In genomic region chr11:88338223-88338661, GRCh38 we compare ENCODE assay signal across 1 cellular context.
TF ChIP-seq lines count a peak whose summit lies in the region.

No MANE protein-coding gene starts in this region.

TF ChIP-seq in HEK293, 187 proteins besides CTCF, POLR2A, EP300 and RAD21 (continued from another document):
- TF ChIP-seq OSR2 (tag by site-specific recombination; IDR thresholded peaks at IDR 0.05), result no peak
- no peak for TF ChIP-seq ZNF580 (tag by site-specific recombination; IDR thresholded peaks at IDR 0.05)
- no peak for TF ChIP-seq PRDM1 (tag by site-specific recombination; IDR thresholded peaks at IDR 0.05)
- no peak for TF ChIP-seq ZNF112 (tag by site-specific recombination; IDR thresholded peaks at IDR 0.05)
- TF ChIP-seq ZNF518A (tag by site-specific recombination; conservative IDR thresholded peaks at IDR 0.05; ENCODE audit: low read depth), result no peak
- no peak for TF ChIP-seq ZNF214 (tag by site-specific recombination; IDR thresholded peaks at IDR 0.05; ENCODE audit: borderline replicate concordance)
- TF ChIP-seq, protein P1, sequence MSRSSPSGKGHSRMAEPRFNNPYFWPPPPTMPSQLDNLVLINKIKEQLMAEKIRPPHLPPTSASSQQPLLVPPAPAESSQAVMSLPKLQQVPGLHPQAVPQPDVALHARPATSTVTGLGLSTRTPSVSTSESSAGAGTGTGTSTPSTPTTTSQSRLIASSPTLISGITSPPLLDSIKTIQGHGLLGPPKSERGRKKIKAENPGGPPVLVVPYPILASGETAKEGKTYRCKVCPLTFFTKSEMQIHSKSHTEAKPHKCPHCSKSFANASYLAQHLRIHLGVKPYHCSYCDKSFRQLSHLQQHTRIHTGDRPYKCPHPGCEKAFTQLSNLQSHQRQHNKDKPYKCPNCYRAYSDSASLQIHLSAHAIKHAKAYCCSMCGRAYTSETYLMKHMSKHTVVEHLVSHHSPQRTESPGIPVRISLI (tag by site-specific recombination; IDR thresholded peaks at IDR 0.05), result 0 out of 2 replicates have a peak, but pooled peaks have one; percentile 1
- TF ChIP-seq YY1 (tag by site-specific recombination; IDR thresholded peaks at IDR 0.05), result no peak
- TF ChIP-seq ZNF114 (tag by site-specific recombination; IDR thresholded peaks at IDR 0.05), result no peak
- no peak for TF ChIP-seq ZNF140 (tag by site-specific recombination; IDR thresholded peaks at IDR 0.05)
